In the genomic region with DNA sequence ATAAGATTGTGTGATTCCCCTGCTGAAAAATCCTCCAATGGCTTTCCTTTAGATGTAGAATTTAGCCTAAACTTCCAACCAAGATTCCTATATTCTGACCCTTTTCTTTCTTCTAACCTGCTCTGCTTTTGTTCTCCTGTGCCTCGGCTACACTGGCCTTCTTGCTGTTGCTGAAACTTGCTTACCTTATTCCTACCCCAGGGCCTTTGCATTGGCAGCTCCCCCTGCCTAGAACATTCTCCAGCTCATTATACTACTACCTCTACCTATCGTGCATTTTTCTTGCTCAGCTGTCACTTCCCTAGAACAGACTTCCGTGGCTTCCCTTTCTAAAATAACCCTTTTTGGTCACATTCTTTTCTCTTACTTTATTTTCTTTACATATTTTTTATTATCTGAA, we compare ENCODE assay signal across 30 cellular contexts. TPM values are rescaled to one million over a fixed set of nuclear protein-coding genes. Genes with fewer than 3 reads are reported as not detected.
"Had no signal": no experiment of that assay in that cellular context is flagged by ENCODE, and none has a peak within 500 bp of the region (broad histone marks: within the 10 kb centered on the region; RNA-seq: fewer than 3 reads in every experiment).

No MANE protein-coding gene starts in this region.

- H3K9me3 ChIP-seq: adrenal gland, heart left ventricle had no signal

- FAIRE-seq: bronchial epithelial cell had no signal

- H3K36me3 ChIP-seq: adrenal gland, heart left ventricle had no signal

- H3K4me3 ChIP-seq: adrenal gland, coronary artery, dorsolateral prefrontal cortex, heart left ventricle had no signal

- H3K27ac ChIP-seq: adrenal gland, coronary artery, dorsolateral prefrontal cortex, heart left ventricle had no signal

- ATAC-seq: activated CD8-positive, alpha-beta memory T cell treated with anti-CD3 and anti-CD28 coated beads, Interleukin-2, amount 10 ng/mL, durations not matched to agents 7 days and 5 days; activated CD8-positive, alpha-beta T cell treated with anti-CD3 and anti-CD28 coated beads, Interleukin-2, amount 10 ng/mL, durations not matched to agents 7 days and 5 days; activated naive CD8-positive, alpha-beta T cell treated with anti-CD3 and anti-CD28 coated beads, Interleukin-2, amount 50 U/mL, for 24 hours; esophagus mucosa; heart left ventricle had no signal

- H3K27me3 ChIP-seq: adrenal gland, dorsolateral prefrontal cortex, heart left ventricle had no signal

- DNase-seq: activated CD4-positive, alpha-beta memory T cell treated with anti-CD3 and anti-CD28 coated beads for 36 hours; activated CD4-positive, alpha-beta T cell treated with anti-CD3 and anti-CD28 coated beads for 1 hour; activated CD4-positive, alpha-beta T cell treated with anti-CD3 and anti-CD28 coated beads for 4 hours; activated CD4-positive, alpha-beta T cell treated with anti-CD3 and anti-CD28 coated beads, Interleukin-2, amount 50 U/mL, for 1 hour; activated CD8-positive, alpha-beta memory T cell treated with anti-CD3 and anti-CD28 coated beads, Interleukin-2, amount 10 ng/mL, durations not matched to agents 7 days and 5 days; activated CD8-positive, alpha-beta memory T cell treated with anti-CD3 and anti-CD28 coated beads, Interleukin-2, amount 50 U/mL, for 4 hours; activated CD8-positive, alpha-beta T cell treated with anti-CD3 and anti-CD28 coated beads, Interleukin-2, amount 10 ng/mL, durations not matched to agents 7 days and 5 days; activated effector memory CD4-positive, alpha-beta T cell treated with anti-CD3 and anti-CD28 coated beads, Interleukin-2, amount 50 U/mL, for 16 hours; activated naive CD4-positive, alpha-beta T cell treated with anti-CD3 and anti-CD28 coated beads for 36 hours; activated naive CD8-positive, alpha-beta T cell treated with anti-CD3 and anti-CD28 coated beads for 36 hours; activated naive CD8-positive, alpha-beta T cell treated with anti-CD3 and anti-CD28 coated beads, Interleukin-2, amount 50 U/mL, for 24 hours; activated T-cell treated with anti-CD3 and anti-CD28 coated beads, Interleukin-2, amount 50 U/mL, for 1 hour; activated T-cell treated with anti-CD3 and anti-CD28 coated beads, Interleukin-2, amount 50 U/mL, for 48 hours; adrenal gland; amygdala; aorta; dorsolateral prefrontal cortex; effector memory CD4-positive, alpha-beta T cell; endodermal cell; foreskin fibroblast; glutamatergic neuron; heart left ventricle; T-helper 2 cell had no signal

RNA-seq across cellular contexts. Expression of gene PLCB4, which starts 48.7 kb away (rescaled TPM):
- total RNA-seq: activated CD4-positive, alpha-beta memory T cell treated with anti-CD3 and anti-CD28 coated beads for 36 hours; activated CD8-positive, alpha-beta memory T cell treated with anti-CD3 and anti-CD28 coated beads for 36 hours; activated CD8-positive, alpha-beta memory T cell treated with anti-CD3 and anti-CD28 coated beads, Interleukin-2, amount 10 ng/mL, durations not matched to agents 7 days and 5 days; activated CD8-positive, alpha-beta T cell treated with anti-CD3 and anti-CD28 coated beads, Interleukin-2, amount 10 ng/mL, durations not matched to agents 7 days and 5 days; activated naive CD4-positive, alpha-beta T cell treated with anti-CD3 and anti-CD28 coated beads for 36 hours; activated naive CD8-positive, alpha-beta T cell treated with anti-CD3 and anti-CD28 coated beads for 36 hours; activated T-helper 1 cell treated with anti-CD3 and anti-CD28 coated beads, Interleukin-12 subunit alpha, Interleukin-12 subunit beta, Interleukin-2, Interleukin-4 antibody, amounts not matched to agents 30 ng/mL and 10 ng/mL and 1 ng/mL, durations not matched to agents 14 hours and 24 hours and 36 hours; activated T-helper 2 cell treated with anti-CD3 and anti-CD28 coated beads, Interferon-gamma antibody, Interleukin-2, Interleukin-4, amounts not matched to agents 10 μg/mL and 5 μg/mL and 100 μg/mL, durations not matched to agents 14 hours and 24 hours and 36 hours; T-helper 1 cell treated with Interleukin-12 subunit alpha and Interleukin-12 subunit beta and Interleukin-4 antibody, amounts not matched to agents 30 ng/mL and 1 ng/mL, for 36 hours had no signal
